19 cellular contexts compared by ENCODE assay signal in genomic region chr7:40597517-40597916, GRCh38.
A peak's percentile ranks its signal among the peaks of the same experiment; 100 is the strongest.
DNase-seq lines count a peak whose midpoint lies in the region; ATAC-seq, FAIRE-seq and TF ChIP-seq lines count a peak whose summit lies in the region.
"Had no signal": no experiment of that assay in that cellular context is flagged by ENCODE, and none has a peak within 500 bp of the region (broad histone marks: within the 10 kb centered on the region; RNA-seq: fewer than 3 reads in every experiment).

No MANE protein-coding gene starts in this region.

- H3K4me2 ChIP-seq in HepG2 (ENCODE audit: low read depth, low read length): 0 out of 2 replicates have a peak overlapping the region, but pooled peaks have one; percentile 18

- no peak for TF ChIP-seq POLR2A in HepG2 (IDR thresholded peaks at IDR 0.05; ENCODE audit: insufficient read depth in 1 of 2, low read depth in 2 of 2, low read length in 2 of 2)

- no peaks in the 10 kb centered on the region for H3K36me3 Mint-ChIP-seq in MCF 10A (ENCODE audit: insufficient read depth, unreplicated experiment)
- H3K36me3 Mint-ChIP-seq: IgD-negative memory B cell had no signal

- H3K9me3 ChIP-seq in HepG2 (ENCODE audit: low read length): no peaks in the 10 kb centered on the region

- peak; percentile 61 for FAIRE-seq in HepG2 (lab: Jason Lieb, UNC)
- FAIRE-seq: A204.1, GM12878, GM18507, HTR-8/SVneo had no signal

- DNase-seq in HuH-7 (ENCODE audit: low spot score): peak; percentile 31
- DNase-seq in SK-MEL-5 (ENCODE audit: low read depth, low spot score): peak; percentile 92
- DNase-seq in HepG2 (ENCODE audit: low spot score): peak; percentile 81
- DNase-seq in pons (ENCODE audit: low spot score): peak; percentile 53
- no peak for DNase-seq in T-helper 2 cell
- DNase-seq in UCSD-AML1 (lab: John Stamatoyannopoulos, UW; ENCODE audit: unreplicated experiment): no peak
- no peak for DNase-seq in MCF 10A (ENCODE audit: unreplicated experiment)
- DNase-seq: C1 segment of cervical spinal cord; CD4-positive, alpha-beta T cell; DMS79; GOT3; HCEC 1CT; HFFc6 had no signal

- H3K4me1 Mint-ChIP-seq in MCF 10A (ENCODE audit: insufficient read depth, unreplicated experiment): no peaks in the 10 kb centered on the region

- TF ChIP-seq CTCF in HepG2 (CRISPR knock-in tag; IDR thresholded peaks at IDR 0.05) (no peak), MCF 10A (IDR thresholded peaks at IDR 0.05; ENCODE audit: unreplicated experiment) (no peak)

- no peak overlapping the region for H3K9ac ChIP-seq in HepG2 (ENCODE audit: insufficient read depth, low read depth, low read length)

- no peak overlapping the region for H2AFZ ChIP-seq in HepG2 (ENCODE audit: low read length)

- CTCF ChIA-PET in HepG2 (lab: Yijun Ruan, JAX; ENCODE audit: low intra/inter-chr PET ratio, low total read pairs) (no interaction called here), MCF 10A (lab: Yijun Ruan, JAX) (no interaction called here)

- peak overlapping the region; percentile 72 for H3K27ac ChIP-seq in HepG2 (ENCODE audit: extremely low read length, insufficient read depth, low read length)

- no peaks in the 10 kb centered on the region for H3K27me3 ChIP-seq in HepG2 (ENCODE audit: control insufficient read depth in 1 of 2, insufficient read depth in 2 of 2, low read length in 2 of 2)

- no peak overlapping the region for H3K27ac Mint-ChIP-seq in MCF 10A (ENCODE audit: low read depth, unreplicated experiment)
- H3K27ac Mint-ChIP-seq: B cell; CD4-positive, alpha-beta T cell; HFFc6; IgD-negative memory B cell had no signal

- peaks cover 23% of the 10 kb centered on the region for H3K4me1 ChIP-seq in HepG2 (ENCODE audit: insufficient read depth, low read length)

- in situ Hi-C loops in SK-MEL-5 (cut with HindIII; ENCODE audit: low pct_unique_long_range_greater_than_20kb, low sequenced_read_pairs): no loop called here
- in situ Hi-C loops in HepG2 (cut with HindIII; ENCODE audit: extremely low pct_ligation_motif_present, low pct_unique_long_range_greater_than_20kb): no loop called here

- no peaks in the 10 kb centered on the region for H4K20me1 ChIP-seq in HepG2 (ENCODE audit: insufficient read depth, low read length)

- no peaks in the 10 kb centered on the region for H3K27me3 Mint-ChIP-seq in MCF 10A (ENCODE audit: insufficient read depth, unreplicated experiment)
- H3K27me3 Mint-ChIP-seq: B cell; CD4-positive, alpha-beta T cell; IgD-negative memory B cell had no signal

- no TSS peak for BruUV-seq in HepG2 (replicated peaks; lab: Mats Ljungman, UMichigan)
- BruUV-seq in MCF 10A (replicated peaks; lab: Mats Ljungman, UMichigan): no TSS peak

- intact Hi-C loops in HepG2 (cut with micrococcal nuclease; ENCODE audit: unreplicated experiment) (no loop called here), MCF 10A (cut with micrococcal nuclease) (no loop called here)

- H3K4me3 ChIP-seq in HepG2 (replicated peaks in 1 of 3; ENCODE audit: insufficient read depth in 1 of 3, low read depth in 2 of 3, low read length in 3 of 3): no peak overlapping the region
- H3K4me3 ChIP-seq: GM12878 had no signal

- peak; percentile 99 for ATAC-seq in HepG2
- ATAC-seq: GM12878 had no signal

- no peaks in the 10 kb centered on the region for H3K79me2 ChIP-seq in HepG2 (ENCODE audit: insufficient read depth, low read length)

- POLR2A ChIA-PET in HepG2 (lab: Yijun Ruan, JAX): interaction anchor here (0.6 to 1.2 kb wide), 4 partner anchors 13 to 463 kb away, joined by 3 to 4 read pairs (median 3); partner anchors contain the start of genes MPLKIP and SUGCT
- POLR2A ChIA-PET in MCF 10A (lab: Yijun Ruan, JAX): no interaction called here

- H3K9me3 Mint-ChIP-seq in MCF 10A (ENCODE audit: unreplicated experiment): peaks cover 3% of the 10 kb centered on the region
- H3K9me3 Mint-ChIP-seq: CD4-positive, alpha-beta T cell had no signal

- no peak overlapping the region for H3K4me3 Mint-ChIP-seq in MCF 10A (ENCODE audit: unreplicated experiment)
- H3K4me3 Mint-ChIP-seq: B cell; CD4-positive, alpha-beta T cell; HFFc6; IgD-negative memory B cell had no signal

- no peak for TF ChIP-seq RAD21 in HepG2 (CRISPR knock-in tag; IDR thresholded peaks at IDR 0.05)

- peak in 1 of 2 experiments; percentile 82; a peak in 2 of 4 replicates for TF ChIP-seq EP300 in HepG2 (IDR thresholded peaks at IDR 0.05; ENCODE audit: low read depth in 2 of 2, low read length in 2 of 2)
- no peak for TF ChIP-seq EP300 in HepG2 (CRISPR knock-in tag; IDR thresholded peaks at IDR 0.05; ENCODE audit: borderline replicate concordance)

- no peaks in the 10 kb centered on the region for H3K36me3 ChIP-seq in HepG2 (replicated peaks in 1 of 2; ENCODE audit: control insufficient read depth in 1 of 2, insufficient read depth in 2 of 2, low read length in 2 of 2)

TF ChIP-seq in HepG2, 621 proteins besides CTCF, POLR2A, EP300 and RAD21 (continues in another document):
- TF ChIP-seq TRIM24 (CRISPR knock-in tag; IDR thresholded peaks at IDR 0.05) (no peak), SOX6 (IDR thresholded peaks at IDR 0.05) (no peak), SOX6 (CRISPR knock-in tag; IDR thresholded peaks at IDR 0.05) (peak; percentile 80), ZBTB34 (CRISPR knock-in tag; IDR thresholded peaks at IDR 0.05) (0 out of 2 replicates have a peak, but pooled peaks have one; percentile 61), HMG20A (CRISPR knock-in tag; IDR thresholded peaks at IDR 0.05; ENCODE audit: borderline replicate concordance) (peak; percentile 76; the same call in 1 of the 2 replicates), CEBPZ (IDR thresholded peaks at IDR 0.05; ENCODE audit: low read length) (no peak), RFX1 (IDR thresholded peaks at IDR 0.05) (no peak), HNRNPUL1 (IDR thresholded peaks at IDR 0.05; ENCODE audit: low read depth, low read length) (no peak)

Comparison
In these comparisons a context has a peak if more than half of its experiments do, and no peak if none do; other contexts are left out.
1. DNase-seq: peak in HuH-7 (single experiment), SK-MEL-5 (single experiment), HepG2 (single experiment) and pons (single experiment); none in T-helper 2 cell (0 of 5), UCSD-AML1 (single experiment) and MCF 10A (single experiment).